In the genomic region with DNA sequence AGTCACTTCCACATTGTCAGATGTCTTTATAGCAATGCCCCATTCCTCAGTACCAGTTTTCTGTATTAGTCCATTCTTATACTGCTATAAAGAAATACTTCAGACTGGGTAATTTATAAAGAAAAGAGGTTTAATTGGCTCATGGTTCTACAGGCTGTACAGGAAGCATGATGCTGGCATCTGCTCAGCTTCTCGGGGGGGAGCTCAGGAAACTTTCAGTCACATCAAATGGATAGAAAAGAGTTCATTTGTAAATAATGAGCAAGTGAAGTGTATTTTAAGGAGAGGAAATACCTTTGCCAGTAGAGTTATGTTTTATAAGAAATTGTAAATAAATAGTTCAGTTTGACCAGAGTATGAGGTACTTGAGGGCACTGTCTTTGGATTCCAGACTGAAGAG, we compare ENCODE assay signal across 38 cellular contexts. TPM values are rescaled to one million over a fixed set of nuclear protein-coding genes. Genes with fewer than 3 reads are reported as not detected.
DNase-seq lines count a peak whose midpoint lies in the region; ATAC-seq, FAIRE-seq and TF ChIP-seq lines count a peak whose summit lies in the region.
"Had no signal": no experiment of that assay in that cellular context is flagged by ENCODE, and none has a peak within 500 bp of the region (broad histone marks: within the 10 kb centered on the region; RNA-seq: fewer than 3 reads in every experiment).

No MANE protein-coding gene starts in this region.

- no peaks in the 10 kb centered on the region for H3K9me3 Mint-ChIP-seq in GM23338
- no peaks in the 10 kb centered on the region for H3K9me3 Mint-ChIP-seq in stimulated activated effector memory CD8-positive, alpha-beta T cell treated with anti-CD3 and anti-CD28 coated beads, Interleukin-12 subunit alpha, Interleukin-12 subunit beta, amount 100 ng/mL, for 72 hours
- H3K9me3 Mint-ChIP-seq: T-helper 1 cell treated with Interleukin-12 subunit alpha and Interleukin-12 subunit beta and Interleukin-4 antibody, amounts not matched to agents 30 μg/mL and 1 μg/mL, for 36 hours had no signal

- BruUV-seq in endothelial cell of umbilical vein (replicated peaks; lab: Mats Ljungman, UMichigan) = no TSS peak

- H3K27me3 Mint-ChIP-seq in GM23338 (ENCODE audit: insufficient read depth, low read depth, poor library complexity) = peaks cover 2% of the 10 kb centered on the region
- H3K27me3 Mint-ChIP-seq: activated CD4-positive, alpha-beta T cell treated with anti-CD3 and anti-CD28 coated beads for 36 hours had no signal

- no peaks in the 10 kb centered on the region for H3K9me1 ChIP-seq in endothelial cell of umbilical vein (replicated peaks; ENCODE audit: control insufficient read depth, extremely low read depth, insufficient read depth, low read length)

- peaks cover 46% of the 10 kb centered on the region for H3K79me2 ChIP-seq in GM23338 (replicated peaks; ENCODE audit: insufficient read depth)
- H3K79me2 ChIP-seq in endothelial cell of umbilical vein (ENCODE audit: control insufficient read depth, insufficient read depth, low read length) = peaks cover 7% of the 10 kb centered on the region

- DNase-seq in activated effector memory CD4-positive, alpha-beta T cell treated with anti-CD3 and anti-CD28 coated beads, Interleukin-2, amount 50 U/mL, for 16 hours = peak; percentile 56
- DNase-seq in activated effector memory CD4-positive, alpha-beta T cell treated with Interleukin-2 at 50 U/mL for 16 hours = no peak
- DNase-seq in GM23338 (ENCODE audit: low spot score) (no peak), endothelial cell of umbilical vein (ENCODE audit: low read depth, low spot score) (peak; percentile 29), DMS 273 (lab: John Stamatoyannopoulos, UW; ENCODE audit: unreplicated experiment) (no peak), GM03348 (ENCODE audit: low spot score) (no peak), NCI-H2171 (lab: John Stamatoyannopoulos, UW) (no peak)
- DNase-seq in stimulated activated effector memory CD8-positive, alpha-beta T cell treated with anti-CD3 and anti-CD28 coated beads, Interleukin-12 subunit alpha, Interleukin-12 subunit beta, amount 100 ng/mL, for 72 hours (ENCODE audit: low spot score in 2 of 2) = no peak
- DNase-seq: activated CD4-positive, alpha-beta T cell treated with anti-CD3 and anti-CD28 coated beads for 36 hours; activated CD8-positive, alpha-beta memory T cell treated with anti-CD3 and anti-CD28 coated beads for 24 hours; activated naive CD4-positive, alpha-beta T cell; activated T-cell treated with anti-CD3 and anti-CD28 coated beads for 4 hours; AML-193; anterior cingulate cortex; effector CD4-positive, alpha-beta T cell; hypothalamus; left colon; mammary epithelial cell; MG63; NCI-H1105; NCI-H1930; NCI-H2227 treated with DMSO at 0.1 percent for 48 hours; NCI-H526 treated with DMSO at 0.1 percent for 48 hours; pancreas; PC-9; retina; SK-N-SH; stimulated activated naive CD4-positive, alpha-beta T cell; testis had no signal

- H3K4me2 ChIP-seq in GM23338 = no peak overlapping the region
- H3K4me2 ChIP-seq in endothelial cell of umbilical vein (ENCODE audit: insufficient read depth, low read length) = no peak overlapping the region
- H3K4me2 ChIP-seq: A549, KMS-11, PC-9, SK-N-SH had no signal

- H2AFZ ChIP-seq in GM23338 = no peak overlapping the region
- no peak overlapping the region for H2AFZ ChIP-seq in endothelial cell of umbilical vein (ENCODE audit: low read depth, low read length)
- H2AFZ ChIP-seq: PC-9 had no signal

- H3K9me2 ChIP-seq in GM23338 (ENCODE audit: insufficient read depth) = no peaks in the 10 kb centered on the region
- H3K9me2 ChIP-seq: SK-N-SH had no signal

- no peak for FAIRE-seq in endothelial cell of umbilical vein (lab: Jason Lieb, UNC)
- FAIRE-seq: A549, colon, GM12892, pancreas, urothelium cell line had no signal

- TF ChIP-seq POLR2A in endothelial cell of umbilical vein (IDR thresholded peaks at IDR 0.05; ENCODE audit: low read depth, low read length) = no peak

- CTCF ChIA-PET in endothelial cell of umbilical vein (lab: Charles Lee) = interaction anchor here (1.0 to 2.6 kb wide), 8 partner anchors 9 to 97 kb away, joined by 3 to 18 read pairs (median 6); a partner anchor contains a TSS

- no peaks in the 10 kb centered on the region for H3K4me1 Mint-ChIP-seq in GM23338
- peaks cover 26% of the 10 kb centered on the region for H3K4me1 Mint-ChIP-seq in stimulated activated effector memory CD8-positive, alpha-beta T cell treated with anti-CD3 and anti-CD28 coated beads, Interleukin-12 subunit alpha, Interleukin-12 subunit beta, amount 100 ng/mL, for 72 hours
- H3K4me1 Mint-ChIP-seq: neural crest cell had no signal

- intact Hi-C loops in endothelial cell of umbilical vein (cut with micrococcal nuclease) = no loop called here

- dilution Hi-C loops in endothelial cell of umbilical vein (cut with MboI; ENCODE audit: extremely low pct_ligation_motif_present, low sequenced_read_pairs) = no loop called here

- no peaks in the 10 kb centered on the region for H3K4me1 ChIP-seq in GM23338 (ENCODE audit: insufficient read depth)
- no peaks in the 10 kb centered on the region for H3K4me1 ChIP-seq in endothelial cell of umbilical vein (ENCODE audit: control insufficient read depth, extremely low read depth, insufficient read depth, low read length)
- H3K4me1 ChIP-seq: HAP-1, testis had no signal

- H3F3A ChIP-seq in GM23338 (replicated peaks; ENCODE audit: low read depth) = no peaks in the 10 kb centered on the region

- POLR2A ChIA-PET in endothelial cell of umbilical vein (lab: Charles Lee) = no interaction called here

- H3K9me3 ChIP-seq in endothelial cell of umbilical vein (replicated peaks; ENCODE audit: control insufficient read depth, insufficient read depth, low read length) = no peaks in the 10 kb centered on the region
- H3K9me3 ChIP-seq: A549, HAP-1, MG63, pancreas, SK-N-SH, testis had no signal

- no peak overlapping the region for H3K9ac ChIP-seq in endothelial cell of umbilical vein (replicated peaks; ENCODE audit: extremely low read depth, insufficient read depth, low read length)
- H3K9ac ChIP-seq: KMS-11, SK-N-SH had no signal

- H3K27ac Mint-ChIP-seq in GM23338 = peak overlapping the region; percentile 36; the same call in 1 of the 2 replicates
- peak overlapping the region; percentile 32 for H3K27ac Mint-ChIP-seq in stimulated activated effector memory CD8-positive, alpha-beta T cell treated with anti-CD3 and anti-CD28 coated beads, Interleukin-12 subunit alpha, Interleukin-12 subunit beta, amount 100 ng/mL, for 72 hours
- H3K27ac Mint-ChIP-seq: activated CD4-positive, alpha-beta T cell treated with anti-CD3 and anti-CD28 coated beads for 36 hours; T-helper 1 cell treated with Interleukin-12 subunit alpha and Interleukin-12 subunit beta and Interleukin-4 antibody, amounts not matched to agents 30 μg/mL and 1 μg/mL, for 36 hours had no signal

- H4K20me1 ChIP-seq in GM23338 (replicated peaks; ENCODE audit: insufficient read depth) = peaks cover 9% of the 10 kb centered on the region; the same call in 1 of the 2 replicates
- H4K20me1 ChIP-seq in endothelial cell of umbilical vein (replicated peaks; ENCODE audit: control insufficient read depth, extremely low read depth, insufficient read depth, low read length) = no peaks in the 10 kb centered on the region

- H3K27me3 ChIP-seq in GM23338 (ENCODE audit: insufficient read depth) (no peaks in the 10 kb centered on the region), endothelial cell of umbilical vein (ENCODE audit: control insufficient read depth in 2 of 2, insufficient read depth in 2 of 2, low read length in 2 of 2) (no peaks in the 10 kb centered on the region)
- H3K27me3 ChIP-seq: MG63, pancreas, testis had no signal

- H3K4me3 ChIP-seq in GM23338 = no peak overlapping the region
- no peak overlapping the region for H3K4me3 ChIP-seq in endothelial cell of umbilical vein (replicated peaks in 1 of 3; ENCODE audit: insufficient read depth in 1 of 3, low read depth in 1 of 3, low read length in 3 of 3)
- H3K4me3 ChIP-seq: A549, HAP-1, MG63, pancreas, PC-9, testis had no signal

- H3K36me3 Mint-ChIP-seq in GM23338 (ENCODE audit: low read depth) = peaks cover 16% of the 10 kb centered on the region
- H3K36me3 Mint-ChIP-seq in stimulated activated effector memory CD8-positive, alpha-beta T cell treated with anti-CD3 and anti-CD28 coated beads, Interleukin-12 subunit alpha, Interleukin-12 subunit beta, amount 100 ng/mL, for 72 hours = peaks cover 37% of the 10 kb centered on the region

- no peak overlapping the region for H3K4me3 Mint-ChIP-seq in GM23338
- H3K4me3 Mint-ChIP-seq in stimulated activated effector memory CD8-positive, alpha-beta T cell treated with anti-CD3 and anti-CD28 coated beads, Interleukin-12 subunit alpha, Interleukin-12 subunit beta, amount 100 ng/mL, for 72 hours = no peak overlapping the region
- H3K4me3 Mint-ChIP-seq: activated CD4-positive, alpha-beta T cell treated with anti-CD3 and anti-CD28 coated beads for 36 hours; neural crest cell; T-helper 1 cell treated with Interleukin-12 subunit alpha and Interleukin-12 subunit beta and Interleukin-4 antibody, amounts not matched to agents 30 μg/mL and 1 μg/mL, for 36 hours had no signal

- H3K36me3 ChIP-seq in GM23338 (ENCODE audit: insufficient read depth) (no peaks in the 10 kb centered on the region; the same call in 1 of the 2 replicates), endothelial cell of umbilical vein (ENCODE audit: control insufficient read depth in 2 of 2, extremely low read depth in 1 of 2, insufficient read depth in 2 of 2, low read length in 2 of 2) (peaks cover 0 to 3% of the 10 kb centered on the region in 2 experiments)
- H3K36me3 ChIP-seq: MG63, pancreas had no signal

- TF ChIP-seq CTCF in GM23338 (conservative IDR thresholded peaks at IDR 0.05; ENCODE audit: low read depth in 2 of 2) = no peak
- TF ChIP-seq CTCF in endothelial cell of umbilical vein (IDR thresholded peaks at IDR 0.05; ENCODE audit: extremely low read depth in 1 of 2, insufficient read depth in 1 of 2, low read depth in 1 of 2, low read length in 2 of 2) = no peak

- H3K27ac ChIP-seq in GM23338 (ENCODE audit: low read depth) (no peak overlapping the region), endothelial cell of umbilical vein (ENCODE audit: insufficient read depth, low read depth, low read length) (no peak overlapping the region)
- H3K27ac ChIP-seq: A549, epithelial cell of prostate, KMS-11, pancreas, PC-9, testis had no signal

- no peak for ATAC-seq in GM23338
- ATAC-seq in stimulated activated effector memory CD8-positive, alpha-beta T cell treated with anti-CD3 and anti-CD28 coated beads, Interleukin-12 subunit alpha, Interleukin-12 subunit beta, amount 100 ng/mL, for 72 hours = no peak
- ATAC-seq: activated CD4-positive, alpha-beta T cell treated with anti-CD3 and anti-CD28 coated beads for 36 hours; left colon had no signal

RNA-seq across cellular contexts. Expression of a gene that starts 50.5 kb away (rescaled TPM):
- 23.1 and 29.5 TPM in 2 replicates for total RNA-seq in GM23338 (2014; rRNA removed; shearing (Covaris generic))
- polyA plus RNA-seq in GM23338 (2016; fragmentation: Nextera tagmentation; extraction: Ambion mirVana) (61.5 and 68.2 TPM in 2 replicates), endothelial cell of umbilical vein (17.8 and 19.5 TPM in 2 replicates)
- total RNA-seq in endothelial cell of umbilical vein = 15.0 and 15.8 TPM in 2 replicates
- 20.1 and 21.2 TPM in 2 replicates for polyA plus RNA-seq in endothelial cell of umbilical vein (2011; cell fraction: cytosol; rRNA removed)
- 7.0 and 9.9 TPM in 2 replicates for polyA plus RNA-seq in endothelial cell of umbilical vein (2011; cell fraction: nucleus; rRNA removed)
- polyA plus RNA-seq in endothelial cell of umbilical vein (2012) = 18.2 and 21.3 TPM in 2 replicates
- 4.4 and 7.6 TPM in 2 replicates for polyA minus RNA-seq in endothelial cell of umbilical vein
- polyA minus RNA-seq in endothelial cell of umbilical vein (2011; cell fraction: cytosol; rRNA and poly(A)+ RNA removed) = 8.2 TPM
- polyA minus RNA-seq in endothelial cell of umbilical vein (2011; cell fraction: nucleus; rRNA and poly(A)+ RNA removed) = 1.8 and 4.7 TPM in 2 replicates

RNA-seq across cellular contexts. Expression of a gene that starts 50.9 kb away (rescaled TPM):
- 21.6 and 24.1 TPM in 2 replicates for total RNA-seq in GM23338 (2014; rRNA removed; shearing (Covaris generic))
- polyA plus RNA-seq in GM23338 (2016; fragmentation: Nextera tagmentation; extraction: Ambion mirVana) (10.2 and 14.6 TPM in 2 replicates), endothelial cell of umbilical vein (8.4 and 13.3 TPM in 2 replicates)
- total RNA-seq in endothelial cell of umbilical vein = 21.4 TPM in 2 replicates
- polyA plus RNA-seq in endothelial cell of umbilical vein (2011; cell fraction: cytosol; rRNA removed) = 10.6 and 10.7 TPM in 2 replicates
- 21.2 and 27.6 TPM in 2 replicates for polyA plus RNA-seq in endothelial cell of umbilical vein (2011; cell fraction: nucleus; rRNA removed)
- polyA plus RNA-seq in endothelial cell of umbilical vein (2012) = 10.3 and 16.4 TPM in 2 replicates
- polyA minus RNA-seq in endothelial cell of umbilical vein = 27.5 and 33.2 TPM in 2 replicates
- 11.2 TPM for polyA minus RNA-seq in endothelial cell of umbilical vein (2011; cell fraction: cytosol; rRNA and poly(A)+ RNA removed)
- 34.0 and 49.0 TPM in 2 replicates for polyA minus RNA-seq in endothelial cell of umbilical vein (2011; cell fraction: nucleus; rRNA and poly(A)+ RNA removed)

RNA-seq across cellular contexts. Expression of a gene that starts 51.5 kb away (rescaled TPM):
- total RNA-seq in GM23338 (2014; rRNA removed; shearing (Covaris generic)) = 19.7 and 20.0 TPM in 2 replicates
- polyA plus RNA-seq in GM23338 (2016; fragmentation: Nextera tagmentation; extraction: Ambion mirVana) (7.7 and 9.7 TPM in 2 replicates), endothelial cell of umbilical vein (3.0 and 3.4 TPM in 2 replicates)
- 13.1 and 13.3 TPM in 2 replicates for total RNA-seq in endothelial cell of umbilical vein
- 4.3 and 4.5 TPM in 2 replicates for polyA plus RNA-seq in endothelial cell of umbilical vein (2011; cell fraction: cytosol; rRNA removed)
- 7.1 and 9.2 TPM in 2 replicates for polyA plus RNA-seq in endothelial cell of umbilical vein (2011; cell fraction: nucleus; rRNA removed)
- 6.7 and 11.1 TPM in 2 replicates for polyA plus RNA-seq in endothelial cell of umbilical vein (2012)
- polyA minus RNA-seq in endothelial cell of umbilical vein = 8.3 and 10.1 TPM in 2 replicates
- polyA minus RNA-seq in endothelial cell of umbilical vein (2011; cell fraction: cytosol; rRNA and poly(A)+ RNA removed) = 16.0 TPM
- 9.2 and 12.3 TPM in 2 replicates for polyA minus RNA-seq in endothelial cell of umbilical vein (2011; cell fraction: nucleus; rRNA and poly(A)+ RNA removed)

Comparison
In these comparisons a context has a peak if more than half of its experiments do, and no peak if none do; other contexts are left out.
1. DNase-seq: peak in activated effector memory CD4-positive, alpha-beta T cell treated with anti-CD3 and anti-CD28 coated beads, Interleukin-2, amount 50 U/mL, for 16 hours (single experiment) and endothelial cell of umbilical vein (single experiment); none in activated effector memory CD4-positive, alpha-beta T cell treated with Interleukin-2 at 50 U/mL for 16 hours (single experiment), GM23338 (single experiment), stimulated activated effector memory CD8-positive, alpha-beta T cell treated with anti-CD3 and anti-CD28 coated beads, Interleukin-12 subunit alpha, Interleukin-12 subunit beta, amount 100 ng/mL, for 72 hours (0 of 2), DMS 273 (single experiment), GM03348 (single experiment) and NCI-H2171 (single experiment).